In the genomic region with DNA sequence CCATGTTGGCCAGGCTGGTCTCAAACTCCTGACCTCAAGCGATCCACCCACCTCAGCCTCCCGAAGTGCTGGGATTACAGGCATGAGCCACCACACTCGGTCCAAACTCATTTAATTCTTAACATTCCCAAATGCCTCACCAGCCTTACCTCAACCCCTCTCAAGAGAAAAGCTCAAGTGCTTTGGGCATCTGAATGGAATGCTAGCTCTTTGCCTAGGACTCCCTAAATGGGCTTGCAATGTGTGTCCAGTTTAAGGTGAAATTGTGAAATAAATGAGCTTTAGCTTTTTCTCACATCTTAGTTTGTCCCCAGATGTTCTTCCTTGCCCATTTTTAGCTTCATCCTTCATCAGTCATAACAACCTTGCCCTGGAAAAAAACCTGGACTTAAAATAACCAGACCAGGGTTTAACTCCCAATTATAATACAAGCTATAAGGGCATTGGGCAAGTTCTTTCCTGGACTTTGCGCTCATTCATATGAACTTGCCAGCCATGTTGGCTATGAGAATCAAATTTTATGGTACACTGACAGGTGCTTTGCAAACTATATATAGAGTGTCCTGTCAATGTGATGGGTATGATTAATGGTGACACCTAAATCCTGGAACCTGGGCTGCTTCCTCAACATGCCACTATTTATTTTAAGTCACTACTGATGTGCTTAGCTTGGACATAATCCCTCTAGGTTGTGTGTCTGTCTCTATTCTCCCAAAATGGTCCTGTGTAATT, we compare ENCODE assay signal across 26 cellular contexts.
"Had no signal": no experiment of that assay in that cellular context is flagged by ENCODE, and none has a peak within 500 bp of the region (broad histone marks: within the 10 kb centered on the region; RNA-seq: fewer than 3 reads in every experiment).

No MANE protein-coding gene starts in this region.

- H3K4me3 ChIP-seq: adrenal gland, SJSA1 had no signal

- FAIRE-seq: bronchial epithelial cell, RCC 7860 had no signal

- ATAC-seq: activated CD8-positive, alpha-beta T cell treated with anti-CD3 and anti-CD28 coated beads, Interleukin-2, amount 10 ng/mL, durations not matched to agents 7 days and 5 days; T-helper 17 cell; WTC11 had no signal

- H3K36me3 ChIP-seq: adrenal gland, SJSA1 had no signal

- H3K4me1 ChIP-seq: adrenal gland, SJSA1 had no signal

- H3K27me3 ChIP-seq: adrenal gland, SJSA1 had no signal

- DNase-seq: activated CD4-positive, alpha-beta T cell treated with anti-CD3 and anti-CD28 coated beads for 48 hours; activated CD4-positive, alpha-beta T cell treated with anti-CD3 and anti-CD28 coated beads, Interleukin-2, amount 50 U/mL, for 4 hours; activated CD4-positive, CD25-positive, alpha-beta regulatory T cell treated with anti-CD3 and anti-CD28 coated beads, Interleukin-2, amount 50 U/mL, for 72 hours; activated CD8-positive, alpha-beta memory T cell treated with anti-CD3 and anti-CD28 coated beads, Interleukin-2, amount 50 U/mL, for 48 hours; activated CD8-positive, alpha-beta T cell treated with anti-CD3 and anti-CD28 coated beads, Interleukin-2, amount 10 ng/mL, durations not matched to agents 7 days and 5 days; activated naive CD4-positive, alpha-beta T cell treated with anti-CD3 and anti-CD28 coated beads, Interleukin-2, amount 50 U/mL, for 16 hours; activated naive CD8-positive, alpha-beta T cell treated with anti-CD3 and anti-CD28 coated beads, Interleukin-2, amount 10 ng/mL, durations not matched to agents 7 days and 5 days; activated T-cell treated with anti-CD3 and anti-CD28 coated beads, Interleukin-2, amount 50 U/mL, for 1 hour; adrenal gland; anterior cingulate cortex; central memory CD4-positive, alpha-beta T cell; Karpas-422; MM.1S; NCI-H1105 treated with DMSO at 0.1 percent for 48 hours; NCI-H1436 treated with DMSO at 0.1 percent for 48 hours; NCI-H187; NCI-H2081; NCI-H446; NCI-H524; SHP77; T-helper 17 cell; T-helper 9 cell had no signal

- H3K9me3 ChIP-seq: adrenal gland, SJSA1 had no signal

- H3K27ac ChIP-seq: adrenal gland, SJSA1 had no signal
